15 cellular contexts compared by ENCODE assay signal in the genomic region with DNA sequence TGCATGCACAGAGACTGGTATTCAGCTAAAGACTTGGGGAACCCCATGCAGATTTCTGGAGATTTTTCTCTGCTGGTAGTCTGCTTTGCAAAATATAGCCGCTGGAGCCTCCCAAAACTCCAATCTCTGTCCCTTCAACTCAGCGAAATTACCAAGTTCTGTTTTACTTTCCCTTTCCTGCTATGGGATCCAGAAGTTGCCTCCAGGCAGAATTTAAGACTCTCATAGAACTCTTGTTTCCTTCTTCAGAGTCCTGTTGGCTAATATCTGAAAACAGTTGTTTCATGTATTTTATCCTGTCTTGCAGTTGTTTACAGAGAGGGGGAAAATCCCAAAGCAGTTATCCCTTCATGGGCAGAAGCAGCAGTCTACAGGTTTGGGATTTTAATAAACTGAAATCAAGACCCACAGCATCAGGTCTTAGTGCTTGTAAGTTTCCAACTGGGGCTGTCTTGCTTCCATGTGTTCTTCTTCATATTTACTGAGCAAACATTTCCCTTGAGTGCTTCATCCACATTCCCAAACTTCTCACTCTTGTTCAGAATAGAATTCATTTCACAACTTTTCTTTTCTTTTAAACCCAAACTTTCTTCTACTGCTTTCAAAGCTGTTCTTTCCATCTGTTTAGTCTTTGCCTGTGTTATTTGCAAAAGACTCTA.
DNase-seq lines count a peak whose midpoint lies in the region; ATAC-seq and TF ChIP-seq lines count a peak whose summit lies in the region.
"Had no signal": no experiment of that assay in that cellular context is flagged by ENCODE, and none has a peak within 500 bp of the region (broad histone marks: within the 10 kb centered on the region; RNA-seq: fewer than 3 reads in every experiment).

No MANE protein-coding gene starts in this region.

- TF ChIP-seq CTCF in osteocyte (IDR thresholded peaks at IDR 0.05): no peak
- no peak for TF ChIP-seq CTCF in natural killer cell (IDR thresholded peaks at IDR 0.05)
- TF ChIP-seq CTCF in endothelial cell (IDR thresholded peaks at IDR 0.05; ENCODE audit: unreplicated experiment): no peak

- intact Hi-C loops in natural killer cell (cut with micrococcal nuclease): no loop called here

- H3K36me3 Mint-ChIP-seq in osteocyte (ENCODE audit: unreplicated experiment): no peaks in the 10 kb centered on the region
- H3K36me3 Mint-ChIP-seq in natural killer cell: no peaks in the 10 kb centered on the region
- no peaks in the 10 kb centered on the region for H3K36me3 Mint-ChIP-seq in endothelial cell (ENCODE audit: low read depth, unreplicated experiment)

- H3K9me3 Mint-ChIP-seq in osteocyte (ENCODE audit: unreplicated experiment): no peaks in the 10 kb centered on the region
- no peaks in the 10 kb centered on the region for H3K9me3 Mint-ChIP-seq in natural killer cell
- no peaks in the 10 kb centered on the region for H3K9me3 Mint-ChIP-seq in endothelial cell (ENCODE audit: unreplicated experiment)

- H3K4me1 Mint-ChIP-seq in osteocyte (ENCODE audit: unreplicated experiment) (peaks cover 21% of the 10 kb centered on the region), natural killer cell (peaks cover 0 to 4% of the 10 kb centered on the region in 2 donors), endothelial cell (ENCODE audit: unreplicated experiment) (no peaks in the 10 kb centered on the region)

- no peak for ATAC-seq in natural killer cell
- ATAC-seq: stimulated activated naive CD8-positive, alpha-beta T cell treated with anti-CD3 and anti-CD28 coated beads, Interleukin-15, Interleukin-2, amounts not matched to agents 100 U/mL and 50 U/mL, for 24 hours had no signal

- H3K27ac Mint-ChIP-seq in osteocyte (ENCODE audit: unreplicated experiment) (peak overlapping the region; percentile 77), natural killer cell (no peak overlapping the region), endothelial cell (ENCODE audit: unreplicated experiment) (no peak overlapping the region)

- H3K27me3 Mint-ChIP-seq in osteocyte (ENCODE audit: unreplicated experiment) (no peaks in the 10 kb centered on the region), natural killer cell (ENCODE audit: low read depth in 2 of 2) (no peaks in the 10 kb centered on the region), endothelial cell (ENCODE audit: unreplicated experiment) (no peaks in the 10 kb centered on the region)

- DNase-seq in EH (ENCODE audit: low read depth) (peak; percentile 51), RPMI7951 (ENCODE audit: low read depth) (peak; percentile 69), fibroblast of gingiva (ENCODE audit: low read depth) (peak; percentile 50), osteocyte (ENCODE audit: extremely low spot score, unreplicated experiment) (no peak), natural killer cell (no peak), NCI-H146 (lab: John Stamatoyannopoulos, UW) (no peak), endothelial cell (ENCODE audit: low spot score) (no peak), T-helper 2 cell (no peak)
- DNase-seq: activated T-cell treated with anti-CD3 and anti-CD28 coated beads, Interleukin-2, amount 50 U/mL, for 48 hours; Karpas-422; NCI-H1417 treated with DMSO at 0.1 percent for 48 hours; NCI-H2227 treated with DMSO at 0.1 percent for 48 hours; ovary; spleen; stimulated activated naive CD8-positive, alpha-beta T cell treated with anti-CD3 and anti-CD28 coated beads, Interleukin-15, Interleukin-2, amounts not matched to agents 100 U/mL and 50 U/mL, for 24 hours had no signal

- H3K4me3 Mint-ChIP-seq in osteocyte (ENCODE audit: unreplicated experiment) (peak overlapping the region; percentile 63), natural killer cell (no peak overlapping the region), endothelial cell (ENCODE audit: unreplicated experiment) (no peak overlapping the region)

Comparison
In these comparisons a context has a peak if more than half of its experiments do, and no peak if none do; other contexts are left out.
1. DNase-seq: peak in EH (single experiment), RPMI7951 (single experiment) and fibroblast of gingiva (single experiment); none in osteocyte (single experiment), natural killer cell (single experiment), NCI-H146 (single experiment), endothelial cell (single experiment) and T-helper 2 cell (0 of 5).